Comparison of ENCODE assay signal across 20 cellular contexts in the genomic region with DNA sequence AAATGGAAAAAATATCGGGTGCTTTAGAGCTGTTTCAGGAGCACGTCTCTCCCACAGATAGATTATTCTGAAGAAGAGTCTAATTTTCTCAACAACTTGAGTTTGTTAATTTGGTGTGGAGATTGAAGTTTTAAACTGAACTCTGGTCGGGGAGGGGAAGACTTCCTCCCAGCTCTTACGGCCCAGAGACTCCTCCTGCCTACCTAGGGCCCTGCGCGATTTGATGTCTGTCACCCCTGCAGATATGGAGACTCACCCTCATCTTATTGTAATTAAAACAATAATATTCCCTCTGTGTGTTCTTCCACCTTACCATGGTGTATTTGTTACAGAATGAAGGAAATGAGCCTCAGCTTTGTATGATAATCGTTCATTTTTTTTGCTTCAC.
"Had no signal": no experiment of that assay in that cellular context is flagged by ENCODE, and none has a peak within 500 bp of the region (broad histone marks: within the 10 kb centered on the region; RNA-seq: fewer than 3 reads in every experiment).

No MANE protein-coding gene starts in this region.

- H3K79me2 ChIP-seq: hepatocyte had no signal

- H3K9me3 ChIP-seq: lower lobe of right lung, spleen, thyroid gland had no signal

- H3K9me3 Mint-ChIP-seq: endodermal cell; stimulated activated naive B cell treated with anti-CD40 and anti-IgM and Interleukin-4, amounts not matched to agents 10 μg/mL and 1 μg/mL and 100 μg/mL, for 72 hours; WTC11 had no signal

- H2AFZ ChIP-seq: hepatocyte had no signal

- H3K4me1 Mint-ChIP-seq: stimulated activated naive B cell treated with anti-CD40 and anti-IgM and Interleukin-4, amounts not matched to agents 10 μg/mL and 1 μg/mL and 100 μg/mL, for 72 hours had no signal

- H3K4me3 ChIP-seq: cardiac muscle cell, hepatocyte, lower lobe of right lung, spleen, thyroid gland had no signal

- H3K36me3 Mint-ChIP-seq: stimulated activated naive B cell treated with anti-CD40 and anti-IgM and Interleukin-4, amounts not matched to agents 10 μg/mL and 1 μg/mL and 100 μg/mL, for 72 hours had no signal

- H3K27ac ChIP-seq: cardiac muscle cell, epithelial cell of prostate, foreskin keratinocyte, hepatocyte, lower lobe of right lung, thyroid gland had no signal

- DNase-seq: activated CD4-positive, alpha-beta memory T cell treated with anti-CD3 and anti-CD28 coated beads, Interleukin-2, amount 10 ng/mL, durations not matched to agents 7 days and 5 days; activated CD4-positive, alpha-beta T cell treated with anti-CD3 and anti-CD28 coated beads for 36 hours; activated CD8-positive, alpha-beta memory T cell treated with anti-CD3 and anti-CD28 coated beads, Interleukin-2, amount 50 U/mL, for 48 hours; activated effector memory CD4-positive, alpha-beta T cell treated with anti-CD3 and anti-CD28 coated beads, Interleukin-2, amount 50 U/mL, for 16 hours; amygdala; endodermal cell; foreskin keratinocyte; islet precursor cell; left colon; lower lobe of right lung; retina; spleen; stimulated activated CD4-positive, alpha-beta T cell treated with anti-CD3 and anti-CD28 coated beads, Interleukin-4, amount 100 ng/mL, for 4 hours; stimulated activated naive B cell treated with anti-CD40 and anti-IgM and Interleukin-4, amounts not matched to agents 10 μg/mL and 1 μg/mL and 100 μg/mL, for 72 hours; thyroid gland had no signal

- H3K4me2 ChIP-seq: hepatocyte had no signal

- H3K4me1 ChIP-seq: lower lobe of right lung, thyroid gland had no signal

- ATAC-seq: activated CD4-positive, alpha-beta T cell treated with anti-CD3 and anti-CD28 coated beads for 36 hours; foreskin keratinocyte; left colon; lower lobe of right lung; stimulated activated naive B cell treated with anti-CD40 and anti-IgM and Interleukin-4, amounts not matched to agents 10 μg/mL and 1 μg/mL and 100 μg/mL, for 72 hours; WTC11 had no signal

- H3K27ac Mint-ChIP-seq: activated CD4-positive, alpha-beta memory T cell treated with anti-CD3 and anti-CD28 coated beads, Interleukin-2, amount 10 ng/mL, durations not matched to agents 7 days and 5 days; activated naive CD4-positive, alpha-beta T cell treated with anti-CD3 and anti-CD28 coated beads, Interleukin-2, amount 50 U/mL, for 24 hours; endodermal cell; stimulated activated naive B cell treated with anti-CD40 and anti-IgM and Interleukin-4, amounts not matched to agents 10 μg/mL and 1 μg/mL and 100 μg/mL, for 72 hours; WTC11 had no signal

- H3K27me3 Mint-ChIP-seq: activated CD4-positive, alpha-beta memory T cell treated with anti-CD3 and anti-CD28 coated beads, Interleukin-2, amount 10 ng/mL, durations not matched to agents 7 days and 5 days; activated CD4-positive, alpha-beta T cell treated with anti-CD3 and anti-CD28 coated beads for 36 hours; activated naive CD4-positive, alpha-beta T cell treated with anti-CD3 and anti-CD28 coated beads, Interleukin-2, amount 50 U/mL, for 24 hours had no signal

- H3K4me3 Mint-ChIP-seq: activated CD4-positive, alpha-beta memory T cell treated with anti-CD3 and anti-CD28 coated beads, Interleukin-2, amount 10 ng/mL, durations not matched to agents 7 days and 5 days; activated CD4-positive, alpha-beta T cell treated with anti-CD3 and anti-CD28 coated beads for 36 hours; endodermal cell; stimulated activated naive B cell treated with anti-CD40 and anti-IgM and Interleukin-4, amounts not matched to agents 10 μg/mL and 1 μg/mL and 100 μg/mL, for 72 hours; WTC11 had no signal

- H3K27me3 ChIP-seq: cardiac muscle cell, foreskin keratinocyte, hepatocyte, spleen, thyroid gland had no signal

- H3K36me3 ChIP-seq: cardiac muscle cell, thyroid gland had no signal
